In genomic region chr2:102187191-102188150, GRCh38 we compare ENCODE assay signal across 8 cellular contexts. TPM values are rescaled to one million over a fixed set of nuclear protein-coding genes. Genes with fewer than 3 reads are reported as not detected.
DNase-seq lines count a peak whose midpoint lies in the region; ATAC-seq and TF ChIP-seq lines count a peak whose summit lies in the region.

No MANE protein-coding gene starts in this region.

- H3K9me3 ChIP-seq in HUES64 (ENCODE audit: insufficient read depth, low read depth, low read length) (no peaks in the 10 kb centered on the region), thyroid gland (no peaks in the 10 kb centered on the region)

- H3K27ac ChIP-seq in HUES64 (ENCODE audit: low read depth, low read length) = no peak overlapping the region
- H3K27ac ChIP-seq in thyroid gland = peak overlapping the region; percentile 43 to 88 (median 84)

- H3K36me3 ChIP-seq in HUES64 (ENCODE audit: insufficient read depth, low read length) = no peaks in the 10 kb centered on the region
- H3K36me3 ChIP-seq in thyroid gland = no peaks in the 10 kb centered on the region

- peaks cover 7% of the 10 kb centered on the region for H3K36me3 Mint-ChIP-seq in activated T-helper 17 cell treated with anti-CD3 and anti-CD28 coated beads, Interleukin-2, amount 50 U/mL, for 72 hours (ENCODE audit: low read depth)

- H3K4me3 ChIP-seq in HUES64 (ENCODE audit: low read length) = peak overlapping the region; percentile 61
- peak overlapping the region; percentile 27 to 52 (median 46) for H3K4me3 ChIP-seq in thyroid gland (replicated peaks in 1 of 3)

- peak overlapping the region; percentile 85 for H3K27ac Mint-ChIP-seq in activated T-helper 17 cell treated with anti-CD3 and anti-CD28 coated beads, Interleukin-2, amount 50 U/mL, for 72 hours

- intact Hi-C loops in head of caudate nucleus (cut with DNase I) (loop anchor here (10.0 kb wide), 1 partner anchor 47 kb away; no protein-coding TSS in a partner anchor), thyroid gland (cut with DNase I) (loop anchor here (10.0 kb wide), 1 partner anchor 57 kb away; no protein-coding TSS in a partner anchor)

- peak in 1 of 2 donors; percentile 51 for TF ChIP-seq POLR2A in thyroid gland (IDR thresholded peaks at IDR 0.05)

- H3K9ac ChIP-seq in HUES64 (ENCODE audit: low read depth, low read length) = no peak overlapping the region; the same call in 1 of the 2 replicates

- TF ChIP-seq CTCF in omental fat pad (IDR thresholded peaks at IDR 0.05) (no peak), thyroid gland (IDR thresholded peaks at IDR 0.05) (peak in 4 of 6 experiments; percentile 19 to 41 (median 38))

- H3K4me1 ChIP-seq in HUES64 (ENCODE audit: insufficient read depth, low read length) = no peaks in the 10 kb centered on the region
- peaks cover 0 to 7% of the 10 kb centered on the region in 2 donors for H3K4me1 ChIP-seq in thyroid gland

- peak overlapping the region; percentile 87 for H3K4me3 Mint-ChIP-seq in activated T-helper 17 cell treated with anti-CD3 and anti-CD28 coated beads, Interleukin-2, amount 50 U/mL, for 72 hours

- 57% methylated on average over 73 of the region's 73 CpGs for WGBS in HUES64
- WGBS in thyroid gland, 2 donors = 5 to 18% methylated on average over 14 to 66 of the region's 73 CpGs

- DNase-seq in head of caudate nucleus (peak in 40 of 42 donors; percentile 17 to 79 (median 54)), omental fat pad (ENCODE audit: low spot score) (peak; percentile 42), thyroid gland (peak; percentile 52 to 57), NCI-H1436 (lab: John Stamatoyannopoulos, UW) (no peak)

- peak; percentile 79 for ATAC-seq in activated T-helper 17 cell treated with anti-CD3 and anti-CD28 coated beads, Interleukin-2, amount 50 U/mL, for 72 hours (replicated peaks)
- ATAC-seq in omental fat pad (ENCODE audit: low FRiP score) (peak; percentile 76), HG02623 (IDR thresholded peaks at IDR 0.05; ENCODE audit: unreplicated experiment) (no peak), HG03457 (IDR thresholded peaks at IDR 0.05; ENCODE audit: unreplicated experiment) (no peak)

- peaks cover 44% of the 10 kb centered on the region for H3K27me3 ChIP-seq in HUES64 (ENCODE audit: insufficient read depth, low read length)
- no peaks in the 10 kb centered on the region for H3K27me3 ChIP-seq in thyroid gland

- peaks cover 5% of the 10 kb centered on the region for H3K4me1 Mint-ChIP-seq in activated T-helper 17 cell treated with anti-CD3 and anti-CD28 coated beads, Interleukin-2, amount 50 U/mL, for 72 hours

- no peaks in the 10 kb centered on the region for H3K27me3 Mint-ChIP-seq in activated T-helper 17 cell treated with anti-CD3 and anti-CD28 coated beads, Interleukin-2, amount 50 U/mL, for 72 hours

- peaks cover 4% of the 10 kb centered on the region for H3K9me3 Mint-ChIP-seq in activated T-helper 17 cell treated with anti-CD3 and anti-CD28 coated beads, Interleukin-2, amount 50 U/mL, for 72 hours

RNA-seq across cellular contexts. Expression of gene IL1RL2, which starts 0.6 kb away (rescaled TPM):
- polyA plus RNA-seq in HUES64 (2013, experiment 1 of 2) = not detected
- not detected for polyA plus RNA-seq in HUES64 (2013, experiment 2 of 2)
- total RNA-seq in activated T-helper 17 cell treated with anti-CD3 and anti-CD28 coated beads, Interleukin-2, amount 50 U/mL, for 72 hours = 1 to 10 TPM in 1 of 2 donors, under 1 TPM in 1; 0.41 to 2.7 TPM
- total RNA-seq in omental fat pad (1 to 10 TPM in 3 of 4 donors, under 1 TPM in 1; 0.31 to 5.3 (median 2.1) TPM), thyroid gland (1 to 10 TPM; 2.2 to 6.2 (median 3.7) TPM)

RNA-seq across cellular contexts. Expression of gene IL1R1, which starts 44.9 kb away (rescaled TPM):
- polyA plus RNA-seq in HUES64 (2013, experiment 1 of 2) = 0.40 TPM
- polyA plus RNA-seq in HUES64 (2013, experiment 2 of 2) = 1.3 TPM
- 10 to 100 TPM; 41.7 to 68.1 TPM for total RNA-seq in activated T-helper 17 cell treated with anti-CD3 and anti-CD28 coated beads, Interleukin-2, amount 50 U/mL, for 72 hours
- total RNA-seq in omental fat pad = 100 to 1,000 TPM; 167 to 541 (median 270) TPM
- 100 to 1,000 TPM in 2 of 4 donors, 10 to 100 TPM in 2; 57.6 to 220 (median 103) TPM for total RNA-seq in thyroid gland

Comparison
In these comparisons a context has a peak if more than half of its experiments do, and no peak if none do; other contexts are left out.
1. ATAC-seq: peak in activated T-helper 17 cell treated with anti-CD3 and anti-CD28 coated beads, Interleukin-2, amount 50 U/mL, for 72 hours (single experiment) and omental fat pad (single experiment); none in HG02623 (single experiment) and HG03457 (single experiment).
2. CTCF ChIP-seq: peak in thyroid gland (4 of 6); none in omental fat pad (0 of 3).